Comparison of ENCODE assay signal across 14 cellular contexts in the genomic region with DNA sequence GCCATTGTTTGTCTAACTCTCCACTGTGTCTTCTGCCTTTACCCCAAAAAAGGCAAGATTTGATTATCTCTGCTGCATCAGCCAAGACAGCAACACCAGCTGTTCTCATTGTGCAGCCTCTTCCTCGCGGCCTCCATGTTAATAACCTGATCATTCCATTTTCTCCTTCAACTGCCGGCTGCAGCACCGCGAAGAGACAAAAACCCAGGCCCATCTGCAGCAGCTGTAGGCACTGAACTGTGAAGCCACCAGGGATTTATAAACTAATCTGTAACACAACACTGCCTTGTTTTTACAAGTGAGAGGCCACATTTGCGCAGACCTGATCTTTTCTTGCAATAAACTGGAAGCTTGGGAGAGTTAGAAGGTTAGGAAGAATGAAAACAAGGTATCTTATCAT.
A peak's percentile ranks its signal among the peaks of the same experiment; 100 is the strongest.
DNase-seq lines count a peak whose midpoint lies in the region; ATAC-seq and TF ChIP-seq lines count a peak whose summit lies in the region.
"Had no signal": no experiment of that assay in that cellular context is flagged by ENCODE, and none has a peak within 500 bp of the region (broad histone marks: within the 10 kb centered on the region; RNA-seq: fewer than 3 reads in every experiment).

No MANE protein-coding gene starts in this region.

- no peak overlapping the region for H3K4me3 Mint-ChIP-seq in neural progenitor cell
- H3K4me3 Mint-ChIP-seq: activated CD4-positive, alpha-beta memory T cell treated with anti-CD3 and anti-CD28 coated beads, Interleukin-2, amount 10 ng/mL, durations not matched to agents 7 days and 5 days; activated T-helper 17 cell treated with anti-CD3 and anti-CD28 coated beads, Interleukin-2, amount 50 U/mL, for 72 hours had no signal

- no peak for TF ChIP-seq CTCF in neural progenitor cell (IDR thresholded peaks at IDR 0.05)

- H2AFZ ChIP-seq in Karpas-422 (ENCODE audit: low read length) (no peak overlapping the region), neural progenitor cell (replicated peaks) (no peak overlapping the region)

- peaks cover 16% of the 10 kb centered on the region for H3K4me1 ChIP-seq in Karpas-422 (ENCODE audit: low read length)
- H3K4me1 ChIP-seq in neural progenitor cell = peaks cover 5% of the 10 kb centered on the region
- H3K4me1 ChIP-seq: heart right ventricle had no signal

- H3K27me3 Mint-ChIP-seq in neural progenitor cell (ENCODE audit: insufficient read depth, low read depth) = peaks cover 3% of the 10 kb centered on the region
- H3K27me3 Mint-ChIP-seq: activated CD4-positive, alpha-beta memory T cell treated with anti-CD3 and anti-CD28 coated beads, Interleukin-2, amount 10 ng/mL, durations not matched to agents 7 days and 5 days had no signal

- no peaks in the 10 kb centered on the region for H3K9me3 ChIP-seq in Karpas-422 (ENCODE audit: low read length)
- H3K9me3 ChIP-seq in neural progenitor cell (ENCODE audit: low read depth) = no peaks in the 10 kb centered on the region
- H3K9me3 ChIP-seq: heart right ventricle, thoracic aorta had no signal

- H3K9me3 Mint-ChIP-seq in neural progenitor cell = no peaks in the 10 kb centered on the region
- H3K9me3 Mint-ChIP-seq: activated CD4-positive, alpha-beta memory T cell treated with anti-CD3 and anti-CD28 coated beads, Interleukin-2, amount 10 ng/mL, durations not matched to agents 7 days and 5 days; activated T-helper 17 cell treated with anti-CD3 and anti-CD28 coated beads, Interleukin-2, amount 50 U/mL, for 72 hours had no signal

- H3K9ac ChIP-seq in Karpas-422 (ENCODE audit: low read length) (no peak overlapping the region), neural progenitor cell (no peak overlapping the region)

- DNase-seq in Karpas-422 (peak; percentile 44), NCI-H2081 (lab: John Stamatoyannopoulos, UW) (peak; percentile 72 to 91), NCI-H748 treated with DMSO at 0.1 percent for 48 hours (lab: John Stamatoyannopoulos, UW) (peak; percentile 83), neural progenitor cell (ENCODE audit: low spot score) (peak; percentile 68), midbrain (lab: John Stamatoyannopoulos, UW) (no peak), HPDE6-E6E7 (ENCODE audit: extremely low spot score) (no peak), ACHN (no peak)
- DNase-seq: activated CD4-positive, alpha-beta memory T cell treated with anti-CD3 and anti-CD28 coated beads, Interleukin-2, amount 10 ng/mL, durations not matched to agents 7 days and 5 days; heart right ventricle had no signal

- no peaks in the 10 kb centered on the region for H3F3A ChIP-seq in neural progenitor cell (ENCODE audit: low read depth)

- H3K4me3 ChIP-seq in Karpas-422 (ENCODE audit: low read length) (no peak overlapping the region), neural progenitor cell (no peak overlapping the region)
- H3K4me3 ChIP-seq: heart right ventricle, thoracic aorta had no signal

- no peaks in the 10 kb centered on the region for H3K9me2 ChIP-seq in Karpas-422 (replicated peaks; ENCODE audit: insufficient read depth, low read length)

- H3K27me3 ChIP-seq in Karpas-422 (ENCODE audit: low read length) (no peaks in the 10 kb centered on the region), neural progenitor cell (no peaks in the 10 kb centered on the region)
- H3K27me3 ChIP-seq: heart right ventricle had no signal

- H4K20me1 ChIP-seq in Karpas-422 (ENCODE audit: insufficient read depth, low read depth, low read length) (no peaks in the 10 kb centered on the region), neural progenitor cell (ENCODE audit: low read depth) (peaks cover 4% of the 10 kb centered on the region)

- no peak overlapping the region for H3K27ac ChIP-seq in Karpas-422 (ENCODE audit: low read length)
- no peak overlapping the region for H3K27ac ChIP-seq in neural progenitor cell
- H3K27ac ChIP-seq: C4-2B, heart right ventricle, thoracic aorta had no signal

- ATAC-seq in HG03280 (IDR thresholded peaks at IDR 0.05; ENCODE audit: unreplicated experiment) = no peak
- ATAC-seq: activated T-helper 17 cell treated with anti-CD3 and anti-CD28 coated beads, Interleukin-2, amount 50 U/mL, for 72 hours; heart right ventricle; SK-N-SH treated with all-trans-retinoic acid at 6 μM for 48 hours had no signal

- H3K36me3 ChIP-seq in Karpas-422 (ENCODE audit: insufficient read depth, low read length) (no peaks in the 10 kb centered on the region), neural progenitor cell (no peaks in the 10 kb centered on the region)
- H3K36me3 ChIP-seq: heart right ventricle, thoracic aorta had no signal

- in situ Hi-C loops in ACHN (cut with HindIII; ENCODE audit: low pct_ligation_motif_present, low pct_unique_long_range_greater_than_20kb, low sequenced_read_pairs) = no loop called here

- no peaks in the 10 kb centered on the region for H3K79me2 ChIP-seq in Karpas-422 (ENCODE audit: low read length)
- no peaks in the 10 kb centered on the region for H3K79me2 ChIP-seq in neural progenitor cell (ENCODE audit: low read depth)

- peaks cover 29% of the 10 kb centered on the region for H3K4me1 Mint-ChIP-seq in neural progenitor cell
- H3K4me1 Mint-ChIP-seq: activated CD4-positive, alpha-beta memory T cell treated with anti-CD3 and anti-CD28 coated beads, Interleukin-2, amount 10 ng/mL, durations not matched to agents 7 days and 5 days; activated T-helper 17 cell treated with anti-CD3 and anti-CD28 coated beads, Interleukin-2, amount 50 U/mL, for 72 hours had no signal

- H3K36me3 Mint-ChIP-seq in neural progenitor cell = no peaks in the 10 kb centered on the region

- H3K4me2 ChIP-seq in Karpas-422 (ENCODE audit: low read depth, low read length, poor library complexity, severe bottlenecking) (no peak overlapping the region), neural progenitor cell (peak overlapping the region; percentile 24)

- peak overlapping the region; percentile 86 for H3K27ac Mint-ChIP-seq in neural progenitor cell
- H3K27ac Mint-ChIP-seq: activated CD4-positive, alpha-beta memory T cell treated with anti-CD3 and anti-CD28 coated beads, Interleukin-2, amount 10 ng/mL, durations not matched to agents 7 days and 5 days; activated T-helper 17 cell treated with anti-CD3 and anti-CD28 coated beads, Interleukin-2, amount 50 U/mL, for 72 hours had no signal

Comparison
In these comparisons a context has a peak if more than half of its experiments do, and no peak if none do; other contexts are left out.
1. DNase-seq: peak in Karpas-422 (single experiment), NCI-H2081 (2 of 2), NCI-H748 treated with DMSO at 0.1 percent for 48 hours (single experiment) and neural progenitor cell (single experiment); none in midbrain (single experiment), HPDE6-E6E7 (single experiment) and ACHN (single experiment).